Comparison of ENCODE assay signal across 1 cellular context in genomic region chr17:82215972-82216300, GRCh38.
TF ChIP-seq lines count a peak whose summit lies in the region.

No MANE protein-coding gene starts in this region.

TF ChIP-seq in endothelial cell of umbilical vein, 7 proteins besides CTCF, POLR2A, EP300 and RAD21 (continued from another document):
- no peak for TF ChIP-seq MAX (IDR thresholded peaks at IDR 0.05; ENCODE audit: insufficient read depth, insufficient read length)
- TF ChIP-seq POLR2AphosphoS5 (IDR thresholded peaks at IDR 0.05; ENCODE audit: insufficient read depth, low read depth, low read length) = no peak
- TF ChIP-seq MYC (IDR thresholded peaks at IDR 0.05; ENCODE audit: low read depth, low read length) = no peak
- no peak for TF ChIP-seq JUN (IDR thresholded peaks at IDR 0.05; ENCODE audit: borderline replicate concordance, insufficient read depth, insufficient read length, low read depth)
